Comparison of ENCODE assay signal across 18 cellular contexts in the genomic region with DNA sequence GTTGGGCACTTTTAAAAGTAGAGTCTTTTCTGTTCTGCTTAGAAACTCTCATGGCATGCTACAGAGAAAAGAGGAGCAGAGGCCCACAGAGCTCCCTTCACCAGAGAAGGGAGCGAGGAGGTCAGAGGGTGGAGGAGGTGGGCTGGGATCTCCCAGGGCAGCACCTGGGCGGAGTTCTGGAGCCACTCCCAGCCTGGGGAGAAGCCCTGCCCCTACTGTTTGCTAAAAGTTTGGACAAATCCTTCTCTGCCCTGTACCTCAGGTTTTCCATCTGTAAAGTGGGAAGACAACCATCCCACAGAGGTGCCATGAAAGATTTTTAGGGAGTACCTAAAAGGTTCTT.
"Had no signal": no experiment of that assay in that cellular context is flagged by ENCODE, and none has a peak within 500 bp of the region (broad histone marks: within the 10 kb centered on the region; RNA-seq: fewer than 3 reads in every experiment).

No MANE protein-coding gene starts in this region.

- H3K9me3 ChIP-seq: body of pancreas, esophagus squamous epithelium, stomach, thoracic aorta, upper lobe of right lung had no signal

- ATAC-seq: activated CD8-positive, alpha-beta memory T cell treated with anti-CD3 and anti-CD28 coated beads, Interleukin-2, amount 10 ng/mL, durations not matched to agents 7 days and 5 days; body of pancreas; naive thymus-derived CD4-positive, alpha-beta T cell; sciatic nerve; T-cell; upper lobe of right lung had no signal

- H3K27ac ChIP-seq: body of pancreas, esophagus squamous epithelium, stomach, thoracic aorta, upper lobe of right lung had no signal

- H3K4me1 ChIP-seq: body of pancreas, esophagus squamous epithelium, stomach, upper lobe of right lung had no signal

- DNase-seq: activated CD4-positive, alpha-beta memory T cell treated with anti-CD3 and anti-CD28 coated beads, Interleukin-2, amount 10 ng/mL, durations not matched to agents 7 days and 5 days; activated CD4-positive, alpha-beta T cell treated with anti-CD3 and anti-CD28 coated beads for 48 hours; activated CD4-positive, CD25-positive, alpha-beta regulatory T cell; activated CD8-positive, alpha-beta memory T cell treated with anti-CD3 and anti-CD28 coated beads, Interleukin-2, amount 10 ng/mL, durations not matched to agents 7 days and 5 days; activated naive CD4-positive, alpha-beta T cell; activated naive CD8-positive, alpha-beta T cell treated with anti-CD3 and anti-CD28 coated beads for 36 hours; body of pancreas; effector CD8-positive, alpha-beta T cell; esophagus squamous epithelium; mesenchymal stem cell; naive thymus-derived CD4-positive, alpha-beta T cell; stimulated activated CD4-positive, alpha-beta T cell treated with anti-CD3 and anti-CD28 coated beads, Interleukin-4, amount 100 ng/mL, for 1 hour; stomach; T-cell; upper lobe of right lung had no signal

- H3K27me3 ChIP-seq: body of pancreas, upper lobe of right lung had no signal

- H3K4me2 ChIP-seq: smooth muscle cell had no signal

- H3K36me3 ChIP-seq: esophagus squamous epithelium, stomach, thoracic aorta, upper lobe of right lung had no signal

- H3K4me3 ChIP-seq: body of pancreas, esophagus squamous epithelium, smooth muscle cell, stomach, thoracic aorta, upper lobe of right lung had no signal
